11 cellular contexts compared by ENCODE assay signal in genomic region chr10:79176949-79177602, GRCh38.
DNase-seq lines count a peak whose midpoint lies in the region; ATAC-seq and TF ChIP-seq lines count a peak whose summit lies in the region.
"Had no signal": no experiment of that assay in that cellular context is flagged by ENCODE, and none has a peak within 500 bp of the region (broad histone marks: within the 10 kb centered on the region; RNA-seq: fewer than 3 reads in every experiment).

No MANE protein-coding gene starts in this region.

- H3K27me3 ChIP-seq in NT2/D1 (ENCODE audit: insufficient read depth, insufficient read length) (no peaks in the 10 kb centered on the region), esophagus muscularis mucosa (no peaks in the 10 kb centered on the region), mesendoderm (ENCODE audit: insufficient read depth, low read length, poor library complexity) (no peaks in the 10 kb centered on the region), tibial artery (no peaks in the 10 kb centered on the region), Karpas-422 (ENCODE audit: low read length) (no peaks in the 10 kb centered on the region)

- no peak for TF ChIP-seq EP300 in esophagus muscularis mucosa (IDR thresholded peaks at IDR 0.05)

- intact Hi-C loops in esophagus muscularis mucosa (cut with DNase I) = no loop called here
- intact Hi-C loops in tibial artery (cut with DNase I; ENCODE audit: low total_unique reads) = no loop called here

- H2AK5ac ChIP-seq in mesendoderm (ENCODE audit: low read length) = no peak overlapping the region

- no peak overlapping the region for H3K23ac ChIP-seq in mesendoderm (ENCODE audit: low read length)

- H3K79me2 ChIP-seq in mesendoderm (ENCODE audit: control insufficient read depth, insufficient read depth, low read length) (peaks cover 2% of the 10 kb centered on the region), Karpas-422 (ENCODE audit: low read length) (no peaks in the 10 kb centered on the region)

- no peak for TF ChIP-seq POLR2A in esophagus muscularis mucosa (IDR thresholded peaks at IDR 0.05; ENCODE audit: low read depth)

- H3K79me1 ChIP-seq in mesendoderm (ENCODE audit: low read length) = peaks cover 19% of the 10 kb centered on the region

- H3K4me2 ChIP-seq in mesendoderm (ENCODE audit: low read length) = no peak overlapping the region
- H3K4me2 ChIP-seq in Karpas-422 (ENCODE audit: low read depth, low read length, poor library complexity, severe bottlenecking) = no peak overlapping the region

- H2BK120ac ChIP-seq in mesendoderm (ENCODE audit: low read depth, low read length) = no peak overlapping the region

- DNase-seq in NT2/D1 (ENCODE audit: low read depth, low spot score) (no peak), esophagus muscularis mucosa (ENCODE audit: extremely low spot score) (no peak), mesendoderm (no peak), tibial artery (no peak), progenitor cell of endocrine pancreas (ENCODE audit: low spot score, unreplicated experiment) (no peak), Karpas-422 (no peak), GM19240 (ENCODE audit: insufficient read length, low spot score) (no peak)
- DNase-seq: erythroblast; naive thymus-derived CD4-positive, alpha-beta T cell; NK-92 treated with Interleukin-12 subunit alpha and Interleukin-12 subunit beta, amount 100 ng/mL, for 24 hours had no signal

- H3K9me3 ChIP-seq in NT2/D1 (ENCODE audit: insufficient read depth, low read length) = no peaks in the 10 kb centered on the region
- H3K9me3 ChIP-seq in esophagus muscularis mucosa = no peaks in the 10 kb centered on the region
- no peaks in the 10 kb centered on the region for H3K9me3 ChIP-seq in tibial artery
- no peaks in the 10 kb centered on the region for H3K9me3 ChIP-seq in Karpas-422 (ENCODE audit: low read length)

- no peak for TF ChIP-seq CTCF in esophagus muscularis mucosa (IDR thresholded peaks at IDR 0.05)
- no peak for TF ChIP-seq CTCF in tibial artery (IDR thresholded peaks at IDR 0.05)
- TF ChIP-seq CTCF in progenitor cell of endocrine pancreas (IDR thresholded peaks at IDR 0.05; ENCODE audit: unreplicated experiment) = no peak

- H2BK15ac ChIP-seq in mesendoderm (replicated peaks; ENCODE audit: low read depth) = no peak overlapping the region

- H4K20me1 ChIP-seq in Karpas-422 (ENCODE audit: insufficient read depth, low read depth, low read length) = peaks cover 29% of the 10 kb centered on the region

- H3K4me1 ChIP-seq in NT2/D1 (ENCODE audit: insufficient read depth, insufficient read length) (peaks cover 49% of the 10 kb centered on the region), esophagus muscularis mucosa (peaks cover 86 to 99% (median 88%) of the 10 kb centered on the region in 4 donors), mesendoderm (ENCODE audit: control insufficient read depth, low read depth, low read length) (peaks cover 10% of the 10 kb centered on the region), tibial artery (peaks cover 0 to 67% (median 40%) of the 10 kb centered on the region in 4 donors), Karpas-422 (ENCODE audit: low read length) (peaks cover 32% of the 10 kb centered on the region)

- peak overlapping the region; percentile 25 for H3K56ac ChIP-seq in mesendoderm (ENCODE audit: low read length)

- H3K27me3 Mint-ChIP-seq in progenitor cell of endocrine pancreas = no peaks in the 10 kb centered on the region
- H3K27me3 Mint-ChIP-seq: naive thymus-derived CD4-positive, alpha-beta T cell had no signal

- no peak overlapping the region for H3K4me3 Mint-ChIP-seq in progenitor cell of endocrine pancreas (ENCODE audit: low read depth)
- H3K4me3 Mint-ChIP-seq: naive thymus-derived CD4-positive, alpha-beta T cell had no signal

- no peak overlapping the region for H3K18ac ChIP-seq in mesendoderm (ENCODE audit: low read length)

- H3K27ac Mint-ChIP-seq in progenitor cell of endocrine pancreas = no peak overlapping the region

- no peak overlapping the region for H2BK5ac ChIP-seq in mesendoderm (ENCODE audit: low read length)

- H4K5ac ChIP-seq in mesendoderm (ENCODE audit: low read length) = no peak overlapping the region

- H3K4me1 Mint-ChIP-seq in progenitor cell of endocrine pancreas (ENCODE audit: low read depth) = peaks cover 24% of the 10 kb centered on the region

- H3K36me3 Mint-ChIP-seq in progenitor cell of endocrine pancreas (ENCODE audit: insufficient read depth) = peaks cover 2% of the 10 kb centered on the region

- peaks cover 54% of the 10 kb centered on the region for H3K36me3 ChIP-seq in NT2/D1 (ENCODE audit: insufficient read depth, insufficient read length, low read length)
- peaks cover 0 to 19% (median 5%) of the 10 kb centered on the region in 4 donors for H3K36me3 ChIP-seq in esophagus muscularis mucosa
- no peaks in the 10 kb centered on the region for H3K36me3 ChIP-seq in mesendoderm (ENCODE audit: control insufficient read depth, insufficient read depth, low read length)
- peaks cover 0 to 19% (median 8%) of the 10 kb centered on the region in 3 donors for H3K36me3 ChIP-seq in tibial artery
- no peaks in the 10 kb centered on the region for H3K36me3 ChIP-seq in Karpas-422 (ENCODE audit: insufficient read depth, low read length)

- ATAC-seq in GM21360 (IDR thresholded peaks at IDR 0.05; ENCODE audit: unreplicated experiment) = no peak
- ATAC-seq: naive thymus-derived CD4-positive, alpha-beta T cell had no signal

- no peak overlapping the region for H2AFZ ChIP-seq in Karpas-422 (ENCODE audit: low read length)

- no peak overlapping the region for H3K4ac ChIP-seq in mesendoderm (ENCODE audit: low read depth, low read length)

- H3K27ac ChIP-seq in esophagus muscularis mucosa (replicated peaks in 1 of 4) (peak overlapping the region; percentile 67 to 81 (median 74)), mesendoderm (ENCODE audit: low read depth, low read length) (no peak overlapping the region), tibial artery (peak overlapping the region; percentile 44), Karpas-422 (ENCODE audit: low read length) (no peak overlapping the region)

- H3K4me3 ChIP-seq in NT2/D1 (ENCODE audit: insufficient read length, low read depth) = no peak overlapping the region
- no peak overlapping the region for H3K4me3 ChIP-seq in esophagus muscularis mucosa
- no peak overlapping the region for H3K4me3 ChIP-seq in mesendoderm (ENCODE audit: low read length)
- no peak overlapping the region for H3K4me3 ChIP-seq in tibial artery
- H3K4me3 ChIP-seq in Karpas-422 (ENCODE audit: low read length) = no peak overlapping the region

- H3K9me2 ChIP-seq in Karpas-422 (replicated peaks; ENCODE audit: insufficient read depth, low read length) = no peaks in the 10 kb centered on the region

- no peaks in the 10 kb centered on the region for H3K9me3 Mint-ChIP-seq in progenitor cell of endocrine pancreas (ENCODE audit: low read depth)

- H3K9ac ChIP-seq in NT2/D1 (ENCODE audit: insufficient read length, low read depth) = peak overlapping the region; percentile 42
- H3K9ac ChIP-seq in mesendoderm (ENCODE audit: low read length) = no peak overlapping the region
- no peak overlapping the region for H3K9ac ChIP-seq in Karpas-422 (ENCODE audit: low read length)

- 37% methylated on average over 11 of the region's 18 CpGs for WGBS in esophagus muscularis mucosa
- no CpG with 5 or more reads among the region's 18 CpGs for WGBS in mesendoderm (ENCODE audit: extremely low coverage, insufficient coverage, low lambda C conversion rate)

- H4K8ac ChIP-seq in mesendoderm (ENCODE audit: low read depth, low read length) = no peak overlapping the region

Comparison
In these comparisons a context has a peak if more than half of its experiments do, and no peak if none do; other contexts are left out.
1. H3K27ac ChIP-seq: peak in esophagus muscularis mucosa (4 of 4) and tibial artery (2 of 2); none in mesendoderm (single experiment) and Karpas-422 (single experiment).